34 cellular contexts compared by ENCODE assay signal in genomic region chr16:1976951-1977874, GRCh38. TPM values are rescaled to one million over a fixed set of nuclear protein-coding genes. Genes with fewer than 3 reads are reported as not detected.
"Had no signal": no experiment of that assay in that cellular context is flagged by ENCODE, and none has a peak within 500 bp of the region (broad histone marks: within the 10 kb centered on the region; RNA-seq: fewer than 3 reads in every experiment).

No MANE protein-coding gene starts in this region.

- H3K4me3 ChIP-seq: ascending aorta, cardiac muscle cell, MG63, PC-9, SJCRH30, SK-N-MC had no signal

- H3K27me3 ChIP-seq: SJCRH30 had no signal

- DNase-seq: activated CD4-positive, alpha-beta T cell treated with anti-CD3 and anti-CD28 coated beads, Interleukin-2, amount 10 ng/mL, durations not matched to agents 24 days and 14 days; activated CD4-positive, alpha-beta T cell treated with anti-CD3 and anti-CD28 coated beads, Interleukin-2, amount 50 U/mL, for 48 hours; activated CD8-positive, alpha-beta memory T cell treated with anti-CD3 and anti-CD28 coated beads, Interleukin-2, amount 50 U/mL, for 4 hours; activated gamma-delta T cell treated with Interleukin-2 at 50 U/mL for 16 hours; activated naive CD4-positive, alpha-beta T cell treated with anti-CD3 and anti-CD28 coated beads for 36 hours; activated naive CD8-positive, alpha-beta T cell treated with anti-CD3 and anti-CD28 coated beads for 36 hours; activated T-cell treated with anti-CD3 and anti-CD28 coated beads for 4 hours; activated T-cell treated with anti-CD3 and anti-CD28 coated beads, Interleukin-2, amount 50 U/mL, for 4 hours; amniotic stem cell; Karpas-422; KBM-7; MG63; NCI-H1048; NCI-H1105 treated with DMSO at 0.1 percent for 48 hours; NCI-H1436; NCI-H1694 treated with DMSO at 0.1 percent for 48 hours; NCI-H2029; NCI-H345; NCI-H510A; NCI-H526; NCI-H748 treated with DMSO at 0.1 percent for 48 hours; NK-92 treated with Interleukin-12 subunit alpha and Interleukin-12 subunit beta, amount 100 ng/mL, for 24 hours; PC-9; Right ventricle myocardium superior; SJCRH30 had no signal

- FAIRE-seq: RCC 7860, TTC549 had no signal

- H3K9me3 ChIP-seq: ascending aorta, MG63, SJCRH30 had no signal

- H2AFZ ChIP-seq: PC-9 had no signal

- H3K4me3 Mint-ChIP-seq: activated CD4-positive, alpha-beta T cell treated with anti-CD3 and anti-CD28 coated beads, Interleukin-2, amount 10 ng/mL, durations not matched to agents 24 days and 14 days; activated naive CD4-positive, alpha-beta T cell treated with anti-CD3 and anti-CD28 coated beads for 36 hours; activated naive CD8-positive, alpha-beta T cell treated with anti-CD3 and anti-CD28 coated beads for 36 hours; activated T-cell treated with anti-CD3 and anti-CD28 coated beads, Interleukin-2, amount 50 U/mL, for 4 hours; activated T-helper 1 cell treated with anti-CD3 and anti-CD28 coated beads, Interleukin-12 subunit alpha, Interleukin-12 subunit beta, Interleukin-2, Interleukin-4 antibody, amounts not matched to agents 30 ng/mL and 10 ng/mL and 1 ng/mL, durations not matched to agents 14 hours and 24 hours and 36 hours; central memory CD8-positive, alpha-beta T cell; T-helper 1 cell treated with Interleukin-12 subunit alpha and Interleukin-12 subunit beta and Interleukin-4 antibody, amounts not matched to agents 30 μg/mL and 1 μg/mL, for 36 hours; T-helper 2 cell treated with Interferon-gamma antibody and Interleukin-4, amounts not matched to agents 5 μg/mL and 100 μg/mL, for 36 hours had no signal

- H3K27ac Mint-ChIP-seq: activated CD4-positive, alpha-beta T cell treated with anti-CD3 and anti-CD28 coated beads, Interleukin-2, amount 10 ng/mL, durations not matched to agents 24 days and 14 days; activated naive CD4-positive, alpha-beta T cell treated with anti-CD3 and anti-CD28 coated beads for 36 hours; activated naive CD8-positive, alpha-beta T cell treated with anti-CD3 and anti-CD28 coated beads for 36 hours; activated T-helper 1 cell treated with anti-CD3 and anti-CD28 coated beads, Interleukin-12 subunit alpha, Interleukin-12 subunit beta, Interleukin-2, Interleukin-4 antibody, amounts not matched to agents 30 ng/mL and 10 ng/mL and 1 ng/mL, durations not matched to agents 14 hours and 24 hours and 36 hours; T-helper 1 cell treated with Interleukin-12 subunit alpha and Interleukin-12 subunit beta and Interleukin-4 antibody, amounts not matched to agents 30 μg/mL and 1 μg/mL, for 36 hours; T-helper 2 cell treated with Interferon-gamma antibody and Interleukin-4, amounts not matched to agents 5 μg/mL and 100 μg/mL, for 36 hours had no signal

- ATAC-seq: activated T-cell treated with anti-CD3 and anti-CD28 coated beads, Interleukin-2, amount 50 U/mL, for 4 hours had no signal

- H3K4me2 ChIP-seq: PC-9 had no signal

- H3K27ac ChIP-seq: ascending aorta, cardiac muscle cell, PC-9, SJCRH30, SK-N-MC had no signal

- H3K9me3 Mint-ChIP-seq: activated CD4-positive, alpha-beta T cell treated with anti-CD3 and anti-CD28 coated beads, Interleukin-2, amount 10 ng/mL, durations not matched to agents 24 days and 14 days; activated naive CD4-positive, alpha-beta T cell treated with anti-CD3 and anti-CD28 coated beads for 36 hours; activated naive CD8-positive, alpha-beta T cell treated with anti-CD3 and anti-CD28 coated beads for 36 hours; activated T-cell treated with anti-CD3 and anti-CD28 coated beads, Interleukin-2, amount 50 U/mL, for 4 hours; activated T-helper 1 cell treated with anti-CD3 and anti-CD28 coated beads, Interleukin-12 subunit alpha, Interleukin-12 subunit beta, Interleukin-2, Interleukin-4 antibody, amounts not matched to agents 30 ng/mL and 10 ng/mL and 1 ng/mL, durations not matched to agents 14 hours and 24 hours and 36 hours; central memory CD8-positive, alpha-beta T cell; T-helper 1 cell treated with Interleukin-12 subunit alpha and Interleukin-12 subunit beta and Interleukin-4 antibody, amounts not matched to agents 30 μg/mL and 1 μg/mL, for 36 hours; T-helper 2 cell treated with Interferon-gamma antibody and Interleukin-4, amounts not matched to agents 5 μg/mL and 100 μg/mL, for 36 hours had no signal

RNA-seq across cellular contexts. Expression of gene NOXO1, which starts 4.1 kb away (rescaled TPM):
- total RNA-seq: activated naive CD4-positive, alpha-beta T cell treated with anti-CD3 and anti-CD28 coated beads for 36 hours; activated T-helper 1 cell treated with anti-CD3 and anti-CD28 coated beads, Interleukin-12 subunit alpha, Interleukin-12 subunit beta, Interleukin-2, Interleukin-4 antibody, amounts not matched to agents 30 ng/mL and 10 ng/mL and 1 ng/mL, durations not matched to agents 14 hours and 24 hours and 36 hours; ascending aorta; Right ventricle myocardium superior had no signal

RNA-seq across cellular contexts. Expression of gene RNF151, which starts 10.6 kb away (rescaled TPM):
- total RNA-seq: activated CD4-positive, alpha-beta T cell treated with anti-CD3 and anti-CD28 coated beads, Interleukin-2, amount 10 ng/mL, durations not matched to agents 24 days and 14 days; activated naive CD4-positive, alpha-beta T cell treated with anti-CD3 and anti-CD28 coated beads for 36 hours; activated naive CD8-positive, alpha-beta T cell treated with anti-CD3 and anti-CD28 coated beads for 36 hours; ascending aorta; PC-9; Right ventricle myocardium superior; SJCRH30 had no signal
